Comparison of ENCODE assay signal across 24 cellular contexts in the genomic region with DNA sequence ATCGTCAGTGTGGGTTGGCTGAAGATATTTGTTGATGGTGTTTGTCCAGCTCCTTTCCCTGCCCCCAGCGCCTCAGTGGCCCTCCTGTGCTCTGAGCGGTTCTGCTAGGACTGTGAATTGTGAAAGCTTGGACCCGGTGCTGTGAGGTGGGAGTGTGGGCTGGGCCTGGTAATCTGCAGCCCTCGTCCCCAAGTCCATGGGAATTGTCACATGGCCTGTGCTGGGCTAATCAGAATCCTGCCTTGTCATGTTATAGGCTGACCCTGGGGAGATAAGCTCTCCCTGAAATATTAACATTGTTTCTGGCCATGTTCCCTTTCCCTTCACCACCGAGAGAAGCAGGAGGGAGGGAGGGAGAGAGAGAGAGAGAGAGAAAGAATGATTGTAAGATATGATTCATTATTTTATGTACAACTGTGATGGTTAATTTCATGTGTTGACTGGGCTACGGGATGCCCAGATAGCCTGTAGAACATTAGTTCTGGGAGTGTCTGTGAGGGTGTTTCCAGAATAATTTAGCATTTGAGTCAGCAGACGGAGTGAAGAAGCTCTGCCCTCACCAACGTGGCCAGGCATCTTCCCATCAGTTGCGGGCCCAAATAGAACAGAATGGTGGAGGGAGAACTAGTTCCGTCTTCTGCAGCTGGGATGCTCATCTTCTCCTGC.
"Had no signal": no experiment of that assay in that cellular context is flagged by ENCODE, and none has a peak within 500 bp of the region (broad histone marks: within the 10 kb centered on the region; RNA-seq: fewer than 3 reads in every experiment).

No MANE protein-coding gene starts in this region.

- H2AFZ ChIP-seq: neural progenitor cell, parathyroid adenoma had no signal

- H3K4me3 ChIP-seq: coronary artery, esophagus muscularis mucosa, lung, neural progenitor cell, right lobe of liver, transverse colon, upper lobe of right lung, uterus had no signal

- H3K27ac ChIP-seq: coronary artery, esophagus muscularis mucosa, neural progenitor cell, parathyroid adenoma, right lobe of liver, transverse colon, upper lobe of right lung, uterus had no signal

- H3K4me3 Mint-ChIP-seq: immature natural killer cell; naive thymus-derived CD4-positive, alpha-beta T cell; nephron; neural progenitor cell; stimulated activated naive B cell treated with anti-CD40 and anti-IgM and Interleukin-4, amounts not matched to agents 10 μg/mL and 1 μg/mL and 100 μg/mL, for 72 hours; stimulated activated naive CD8-positive, alpha-beta T cell treated with anti-CD3 and anti-CD28 coated beads, Interleukin-15, Interleukin-2, amounts not matched to agents 100 ng/mL and 50 ng/mL, for 24 hours had no signal

- H3K4me1 ChIP-seq: esophagus muscularis mucosa, neural progenitor cell, parathyroid adenoma, right lobe of liver, transverse colon, upper lobe of right lung, uterus had no signal

- H3K4me1 Mint-ChIP-seq: immature natural killer cell; nephron; stimulated activated naive B cell treated with anti-CD40 and anti-IgM and Interleukin-4, amounts not matched to agents 10 μg/mL and 1 μg/mL and 100 μg/mL, for 72 hours had no signal

- H3K27ac Mint-ChIP-seq: immature natural killer cell; naive thymus-derived CD4-positive, alpha-beta T cell; nephron; neural progenitor cell; progenitor cell of endocrine pancreas; stimulated activated naive B cell treated with anti-CD40 and anti-IgM and Interleukin-4, amounts not matched to agents 10 μg/mL and 1 μg/mL and 100 μg/mL, for 72 hours; stimulated activated naive CD8-positive, alpha-beta T cell treated with anti-CD3 and anti-CD28 coated beads, Interleukin-15, Interleukin-2, amounts not matched to agents 100 ng/mL and 50 ng/mL, for 24 hours had no signal

- H3K9me3 Mint-ChIP-seq: immature natural killer cell; neural progenitor cell; stimulated activated naive CD8-positive, alpha-beta T cell treated with anti-CD3 and anti-CD28 coated beads, Interleukin-15, Interleukin-2, amounts not matched to agents 100 ng/mL and 50 ng/mL, for 24 hours had no signal

- H3K9me3 ChIP-seq: esophagus muscularis mucosa, right lobe of liver, transverse colon, upper lobe of right lung, uterus had no signal

- H3K9ac ChIP-seq: neural progenitor cell, parathyroid adenoma had no signal

- DNase-seq: dermis blood vessel endothelial cell; effector memory CD4-positive, alpha-beta T cell; hypothalamus; immature natural killer cell; islet precursor cell; mesendoderm; midbrain; naive thymus-derived CD4-positive, alpha-beta T cell; right lobe of liver; small intestine; stimulated activated CD4-positive, alpha-beta T cell treated with anti-CD3 and anti-CD28 coated beads, Interleukin-15, amount 100 ng/mL, for 24 hours; stimulated activated CD4-positive, alpha-beta T cell treated with anti-CD3 and anti-CD28 coated beads, Interleukin-2, amount 100 ng/mL, for 48 hours; stimulated activated naive B cell treated with anti-CD40 and anti-IgM and Interleukin-4, amounts not matched to agents 10 μg/mL and 1 μg/mL and 100 μg/mL, for 72 hours; transverse colon; upper lobe of right lung; uterus had no signal

- H3K36me3 Mint-ChIP-seq: immature natural killer cell; naive thymus-derived CD4-positive, alpha-beta T cell; neural progenitor cell; stimulated activated naive B cell treated with anti-CD40 and anti-IgM and Interleukin-4, amounts not matched to agents 10 μg/mL and 1 μg/mL and 100 μg/mL, for 72 hours had no signal

- H3K4me2 ChIP-seq: neural progenitor cell had no signal

- H3K27me3 ChIP-seq: neural progenitor cell, right lobe of liver, transverse colon, upper lobe of right lung, uterus had no signal

- ATAC-seq: naive thymus-derived CD4-positive, alpha-beta T cell; right lobe of liver; stimulated activated naive B cell treated with anti-CD40 and anti-IgM and Interleukin-4, amounts not matched to agents 10 μg/mL and 1 μg/mL and 100 μg/mL, for 72 hours; upper lobe of right lung had no signal

- H3K36me3 ChIP-seq: esophagus muscularis mucosa, neural progenitor cell, right lobe of liver, transverse colon, upper lobe of right lung, uterus had no signal

- H3K79me2 ChIP-seq: parathyroid adenoma had no signal
